In genomic region chr19:49960980-49961379, GRCh38 we compare ENCODE assay signal across 5 cellular contexts. TPM values are rescaled to one million over a fixed set of nuclear protein-coding genes. Genes with fewer than 3 reads are reported as not detected.
"Had no signal": no experiment of that assay in that cellular context is flagged by ENCODE, and none has a peak within 500 bp of the region (broad histone marks: within the 10 kb centered on the region; RNA-seq: fewer than 3 reads in every experiment).

Gene SIGLEC11 (minus strand): TSS chr19:49961172. CDS start chr19:49961081, 91 bp downstream.

RNA-seq across cellular contexts. Expression of gene SIGLEC11, which starts in this region (rescaled TPM):
- total RNA-seq: activated CD4-positive, alpha-beta memory T cell treated with anti-CD3 and anti-CD28 coated beads, Interleukin-2, amount 10 ng/mL, durations not matched to agents 7 days and 5 days; activated CD4-positive, alpha-beta T cell treated with anti-CD3 and anti-CD28 coated beads for 36 hours; activated CD8-positive, alpha-beta memory T cell treated with anti-CD3 and anti-CD28 coated beads for 36 hours; activated naive CD4-positive, alpha-beta T cell treated with anti-CD3 and anti-CD28 coated beads for 36 hours; activated T-helper 17 cell treated with anti-CD3 and anti-CD28 coated beads, Interleukin-2, amount 50 U/mL, for 72 hours had no signal
